8 cellular contexts compared by ENCODE assay signal in the genomic region with DNA sequence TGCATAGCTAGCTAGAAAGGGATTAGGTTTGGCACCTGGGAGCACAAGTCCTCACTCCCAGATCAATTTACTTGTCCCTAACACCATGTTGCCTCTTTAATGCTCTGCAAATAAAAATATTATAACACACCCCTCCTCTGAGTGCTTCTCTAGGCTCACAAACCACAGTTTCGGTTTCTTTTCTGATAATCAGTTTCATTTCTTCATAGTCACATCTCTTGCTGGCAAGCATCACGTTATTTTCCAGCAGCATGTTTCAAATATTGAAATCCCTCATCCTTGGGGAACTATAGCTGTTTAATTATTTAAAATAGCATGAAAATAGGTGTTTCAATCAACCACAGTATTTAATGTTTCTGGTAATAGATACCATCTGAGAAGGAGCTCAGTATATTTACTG. TPM values are rescaled to one million over a fixed set of nuclear protein-coding genes. Genes with fewer than 3 reads are reported as not detected.
DNase-seq lines count a peak whose midpoint lies in the region; ATAC-seq and TF ChIP-seq lines count a peak whose summit lies in the region.

No MANE protein-coding gene starts in this region.

- H3K4me2 ChIP-seq in DOHH2 (ENCODE audit: low read length), result peak overlapping the region; percentile 65

- no peaks in the 10 kb centered on the region for H3K27me3 Mint-ChIP-seq in activated CD4-positive, alpha-beta memory T cell treated with anti-CD3 and anti-CD28 coated beads, Interleukin-2, amount 10 ng/mL, durations not matched to agents 7 days and 5 days

- peak overlapping the region; percentile 92 for H3K27ac Mint-ChIP-seq in activated CD4-positive, alpha-beta memory T cell treated with anti-CD3 and anti-CD28 coated beads, Interleukin-2, amount 10 ng/mL, durations not matched to agents 7 days and 5 days

- H3K4me3 ChIP-seq in DOHH2 (ENCODE audit: low read length) (peak overlapping the region; percentile 53), neutrophil (ENCODE audit: low read depth in 1 of 2, low read length in 1 of 2) (peak overlapping the region in 1 of 2 experiments; percentile 33)

- H4K20me1 ChIP-seq in DOHH2 (ENCODE audit: control insufficient read depth, insufficient read depth, low read depth, low read length), result no peaks in the 10 kb centered on the region

- H3K4me1 ChIP-seq in DOHH2 (ENCODE audit: control insufficient read depth, low read length) (peaks cover 44% of the 10 kb centered on the region), neutrophil (ENCODE audit: control insufficient read depth in 1 of 2, insufficient read depth in 1 of 2, low read depth in 1 of 2, low read length in 1 of 2) (peaks cover 96 to 100% of the 10 kb centered on the region in 2 experiments)

- no peak for DNase-seq in activated CD4-positive, alpha-beta memory T cell treated with anti-CD3 and anti-CD28 coated beads, Interleukin-2, amount 10 ng/mL, durations not matched to agents 7 days and 5 days
- no peak for DNase-seq in NCI-H146 (lab: John Stamatoyannopoulos, UW)
- DNase-seq in HEK293T (ENCODE audit: extremely low spot score), result no peak
- no peak for DNase-seq in NCI-H526 (lab: John Stamatoyannopoulos, UW)

- CTCF ChIA-PET in activated CD4-positive, alpha-beta memory T cell treated with anti-CD3 and anti-CD28 coated beads, Interleukin-2, amount 10 ng/mL, durations not matched to agents 7 days and 5 days (lab: Charles Lee), result interaction anchor here (1.4 to 1.5 kb wide), 4 partner anchors 9 to 36 kb away, joined by 3 to 7 read pairs (median 4); no protein-coding TSS in a partner anchor
- CTCF ChIA-PET in HEK293T (lab: Yijun Ruan, JAX), result no interaction called here

- peaks cover 10% of the 10 kb centered on the region for H3F3A ChIP-seq in DOHH2 (ENCODE audit: control insufficient read depth, insufficient read depth)

- peaks cover 54% of the 10 kb centered on the region for H3K4me1 Mint-ChIP-seq in activated CD4-positive, alpha-beta memory T cell treated with anti-CD3 and anti-CD28 coated beads, Interleukin-2, amount 10 ng/mL, durations not matched to agents 7 days and 5 days

- H3K27me3 ChIP-seq in DOHH2 (ENCODE audit: control insufficient read depth, low read length) (no peaks in the 10 kb centered on the region), neutrophil (no peaks in the 10 kb centered on the region)

- peak overlapping the region; percentile 45 for H3K4me3 Mint-ChIP-seq in activated CD4-positive, alpha-beta memory T cell treated with anti-CD3 and anti-CD28 coated beads, Interleukin-2, amount 10 ng/mL, durations not matched to agents 7 days and 5 days

- peaks cover 5% of the 10 kb centered on the region for H3K9me3 Mint-ChIP-seq in activated CD4-positive, alpha-beta memory T cell treated with anti-CD3 and anti-CD28 coated beads, Interleukin-2, amount 10 ng/mL, durations not matched to agents 7 days and 5 days

- H3K36me3 ChIP-seq in DOHH2 (ENCODE audit: control insufficient read depth, low read length) (no peaks in the 10 kb centered on the region), neutrophil (no peaks in the 10 kb centered on the region)

- no peak for TF ChIP-seq CTCF in DOHH2 (IDR thresholded peaks at IDR 0.05; ENCODE audit: low read depth, low read length, poor library complexity, severe bottlenecking)
- no peak for TF ChIP-seq CTCF in neutrophil (IDR thresholded peaks at IDR 0.05)

- H3K36me3 Mint-ChIP-seq in activated CD4-positive, alpha-beta memory T cell treated with anti-CD3 and anti-CD28 coated beads, Interleukin-2, amount 10 ng/mL, durations not matched to agents 7 days and 5 days (ENCODE audit: low read depth), result peaks cover 12% of the 10 kb centered on the region

- no peaks in the 10 kb centered on the region for H3K9me3 ChIP-seq in DOHH2 (ENCODE audit: control insufficient read depth, insufficient read depth, low read length)
- no peaks in the 10 kb centered on the region for H3K9me3 ChIP-seq in neutrophil

- peak; percentile 63 for ATAC-seq in GM19372 (IDR thresholded peaks at IDR 0.05; ENCODE audit: low read depth, unreplicated experiment)
- peak; percentile 77 for ATAC-seq in HG03354 (IDR thresholded peaks at IDR 0.05; ENCODE audit: poor library complexity, severe bottlenecking, unreplicated experiment)

- POLR2A ChIA-PET in activated CD4-positive, alpha-beta memory T cell treated with anti-CD3 and anti-CD28 coated beads, Interleukin-2, amount 10 ng/mL, durations not matched to agents 7 days and 5 days (lab: Charles Lee), result interaction anchor here (0.7 to 14.7 kb wide), 13 partner anchors 9 to 606 kb away, joined by 3 to 486 read pairs (median 9); partner anchors contain the start of genes METTL4, MYL12A, NDC80 and SMCHD1
- POLR2A ChIA-PET in HEK293T (lab: Yijun Ruan, JAX), result interaction anchor here (1.9 kb wide), 1 partner anchor 14 kb away, joined by 6 read pairs; the partner anchor contains the start of gene SMCHD1

- no peaks in the 10 kb centered on the region for H3K79me2 ChIP-seq in DOHH2 (ENCODE audit: control insufficient read depth, low read length)

- H3K27ac ChIP-seq in DOHH2 (ENCODE audit: low read depth, low read length) (peak overlapping the region; percentile 20), neutrophil (peak overlapping the region; percentile 98)

- no peaks in the 10 kb centered on the region for H3K9me2 ChIP-seq in DOHH2 (replicated peaks; ENCODE audit: control insufficient read depth, low read length)

TF ChIP-seq in HEK293T, 16 proteins besides CTCF, POLR2A, EP300 and RAD21:
- no peak for TF ChIP-seq BHLHE40 (IDR thresholded peaks at IDR 0.05; ENCODE audit: borderline replicate concordance)
- TF ChIP-seq HDGF (IDR thresholded peaks at IDR 0.05; ENCODE audit: borderline replicate concordance), result no peak
- no peak for TF ChIP-seq SP1 (IDR thresholded peaks at IDR 0.05)
- TF ChIP-seq, protein P1, sequence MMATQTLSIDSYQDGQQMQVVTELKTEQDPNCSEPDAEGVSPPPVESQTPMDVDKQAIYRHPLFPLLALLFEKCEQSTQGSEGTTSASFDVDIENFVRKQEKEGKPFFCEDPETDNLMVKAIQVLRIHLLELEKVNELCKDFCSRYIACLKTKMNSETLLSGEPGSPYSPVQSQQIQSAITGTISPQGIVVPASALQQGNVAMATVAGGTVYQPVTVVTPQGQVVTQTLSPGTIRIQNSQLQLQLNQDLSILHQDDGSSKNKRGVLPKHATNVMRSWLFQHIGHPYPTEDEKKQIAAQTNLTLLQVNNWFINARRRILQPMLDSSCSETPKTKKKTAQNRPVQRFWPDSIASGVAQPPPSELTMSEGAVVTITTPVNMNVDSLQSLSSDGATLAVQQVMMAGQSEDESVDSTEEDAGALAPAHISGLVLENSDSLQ (IDR thresholded peaks at IDR 0.05), result no peak
- TF ChIP-seq FOXA1 (IDR thresholded peaks at IDR 0.05), result no peak
- no peak for TF ChIP-seq TARDBP (IDR thresholded peaks at IDR 0.05)
- TF ChIP-seq ZNF384 (IDR thresholded peaks at IDR 0.05), result no peak
- TF ChIP-seq CTBP1 (IDR thresholded peaks at IDR 0.05; ENCODE audit: borderline replicate concordance), result no peak
- TF ChIP-seq FOXK2 (IDR thresholded peaks at IDR 0.05), result no peak
- TF ChIP-seq L3MBTL2 (conservative IDR thresholded peaks at IDR 0.05), result no peak
- no peak for TF ChIP-seq LEF1 (IDR thresholded peaks at IDR 0.05; ENCODE audit: borderline replicate concordance)

RNA-seq across cellular contexts. Expression of gene SMCHD1, which starts 13.9 kb away (rescaled TPM):
- total RNA-seq in activated CD4-positive, alpha-beta memory T cell treated with anti-CD3 and anti-CD28 coated beads, Interleukin-2, amount 10 ng/mL, durations not matched to agents 7 days and 5 days, result 100 to 1,000 TPM; 162 TPM
